ENCODE assay signal across 8 cellular contexts in the genomic region with DNA sequence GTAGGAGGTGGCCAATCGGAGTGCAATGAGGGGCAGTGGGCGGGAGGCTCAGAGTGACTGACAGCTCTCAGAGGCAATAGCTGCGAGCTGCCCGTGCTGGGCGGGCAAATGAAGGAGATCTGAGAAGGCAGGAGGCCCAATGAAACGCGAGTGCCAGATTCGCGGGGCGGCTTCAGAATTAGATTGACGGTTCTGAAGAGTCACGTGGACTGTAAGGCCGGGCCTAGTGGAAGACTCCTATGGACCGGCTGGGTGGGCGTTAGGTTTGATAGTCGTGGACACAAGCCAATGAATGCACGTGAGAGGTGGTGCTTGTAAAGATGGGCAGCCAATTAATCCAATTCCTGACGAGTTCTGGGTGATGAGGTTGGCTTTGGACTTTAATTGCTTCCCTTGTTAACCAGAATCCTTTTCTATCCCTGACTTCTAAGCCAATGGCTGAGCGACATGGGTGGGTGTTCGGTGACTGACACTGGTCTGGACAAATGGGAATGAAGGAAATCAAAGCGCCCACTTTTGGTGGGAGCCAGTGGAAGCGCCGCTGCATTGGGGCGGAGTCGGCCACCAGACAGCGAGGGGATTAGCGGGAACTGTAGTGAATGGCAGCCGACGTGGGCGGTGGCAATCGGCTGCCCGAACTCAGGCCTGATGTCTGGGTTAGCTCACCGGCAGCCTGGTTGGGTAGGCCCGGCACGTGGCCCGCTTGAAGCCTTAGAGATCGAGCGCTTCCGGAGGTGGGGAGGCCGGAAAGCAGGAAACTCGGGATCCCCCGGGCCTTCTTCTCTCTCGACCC. TPM values are rescaled to one million over a fixed set of nuclear protein-coding genes. Genes with fewer than 3 reads are reported as not detected.
DNase-seq lines count a peak whose midpoint lies in the region; ATAC-seq, FAIRE-seq and TF ChIP-seq lines count a peak whose summit lies in the region.

No MANE protein-coding gene starts in this region.

- peak; percentile 40 to 65 for TF ChIP-seq EP300 in tibial nerve (IDR thresholded peaks at IDR 0.05)

- no peak overlapping the region for H2AK5ac ChIP-seq in trophoblast cell (ENCODE audit: low read length)

- H3K4me1 Mint-ChIP-seq in activated naive CD8-positive, alpha-beta T cell treated with anti-CD3 and anti-CD28 coated beads, Interleukin-2, amount 50 U/mL, for 24 hours = peaks cover 33% of the 10 kb centered on the region

- no peaks in the 10 kb centered on the region; the same call in 1 of the 2 replicates for H3F3A ChIP-seq in SU-DHL-6 (ENCODE audit: insufficient read depth)

- H3K27ac Mint-ChIP-seq in activated naive CD8-positive, alpha-beta T cell treated with anti-CD3 and anti-CD28 coated beads, Interleukin-2, amount 50 U/mL, for 24 hours = peak overlapping the region; percentile 92

- H3K18ac ChIP-seq in trophoblast cell (ENCODE audit: low read length) = peak overlapping the region; percentile 23

- peak overlapping the region; percentile 57 for H3K4me3 Mint-ChIP-seq in activated naive CD8-positive, alpha-beta T cell treated with anti-CD3 and anti-CD28 coated beads, Interleukin-2, amount 50 U/mL, for 24 hours

- no peaks in the 10 kb centered on the region for H3K9me2 ChIP-seq in SU-DHL-6 (replicated peaks; ENCODE audit: insufficient read depth, low read length)

- H2BK12ac ChIP-seq in trophoblast cell (ENCODE audit: low read length) = no peak overlapping the region

- H3K4ac ChIP-seq in trophoblast cell (ENCODE audit: low read depth, low read length) = no peak overlapping the region

- H3K79me1 ChIP-seq in trophoblast cell (ENCODE audit: low read length) = peaks cover 8% of the 10 kb centered on the region

- H3K9me3 Mint-ChIP-seq in activated naive CD8-positive, alpha-beta T cell treated with anti-CD3 and anti-CD28 coated beads, Interleukin-2, amount 50 U/mL, for 24 hours = no peaks in the 10 kb centered on the region

- H3K9me3 ChIP-seq in SU-DHL-6 (ENCODE audit: insufficient read depth, low read length) = no peaks in the 10 kb centered on the region
- H3K9me3 ChIP-seq in trophoblast cell (ENCODE audit: insufficient read depth, low read depth, low read length) = peaks cover 10% of the 10 kb centered on the region
- no peaks in the 10 kb centered on the region for H3K9me3 ChIP-seq in tibial nerve

- peak; percentile 46; the same call in 1 of the 2 replicates for TF ChIP-seq POLR2A in GM12892 (IDR thresholded peaks at IDR 0.05; ENCODE audit: low read depth, low read length)
- peak in 1 of 2 donors; percentile 22 for TF ChIP-seq POLR2A in tibial nerve (IDR thresholded peaks at IDR 0.05)

- H3K27me3 Mint-ChIP-seq in activated naive CD8-positive, alpha-beta T cell treated with anti-CD3 and anti-CD28 coated beads, Interleukin-2, amount 50 U/mL, for 24 hours = no peaks in the 10 kb centered on the region

- peak; percentile 100 for FAIRE-seq in GM12892 (lab: Jason Lieb, UNC)

- H3K4me3 ChIP-seq in SU-DHL-6 (ENCODE audit: insufficient read depth, low read length, poor library complexity, severe bottlenecking) (peak overlapping the region; percentile 40), trophoblast cell (ENCODE audit: low read depth, low read length) (no peak overlapping the region), tibial nerve (peak overlapping the region; percentile 20 to 95 (median 46))

- H3K23ac ChIP-seq in trophoblast cell (ENCODE audit: low read length) = no peak overlapping the region

- no peaks in the 10 kb centered on the region for H3K27me3 ChIP-seq in SU-DHL-6 (ENCODE audit: low read length)
- H3K27me3 ChIP-seq in trophoblast cell (ENCODE audit: insufficient read depth, low read length) = no peaks in the 10 kb centered on the region
- H3K27me3 ChIP-seq in tibial nerve = no peaks in the 10 kb centered on the region

- H3K27ac ChIP-seq in SU-DHL-6 (ENCODE audit: low read depth, low read length) = peak overlapping the region; percentile 49
- no peak overlapping the region for H3K27ac ChIP-seq in trophoblast cell (ENCODE audit: low read depth, low read length)
- peak overlapping the region; percentile 78 to 92 (median 88) for H3K27ac ChIP-seq in tibial nerve

- H4K91ac ChIP-seq in trophoblast cell (ENCODE audit: low read depth, low read length) = peak overlapping the region; percentile 49

- intact Hi-C loops in Right ventricle myocardium superior (cut with DNase I) = no loop called here

- H3K36me3 ChIP-seq in SU-DHL-6 (ENCODE audit: low read length) (no peaks in the 10 kb centered on the region), trophoblast cell (ENCODE audit: control insufficient read depth in 1 of 2, insufficient read depth in 2 of 2, low read length in 2 of 2) (peaks cover 24 to 27% of the 10 kb centered on the region in 2 experiments), tibial nerve (peaks cover 0 to 20% (median 0%) of the 10 kb centered on the region in 3 donors)

- peaks cover 6 to 10% of the 10 kb centered on the region in 2 experiments for H3K4me1 ChIP-seq in trophoblast cell (ENCODE audit: control insufficient read depth in 1 of 2, insufficient read depth in 2 of 2, low read length in 2 of 2)
- H3K4me1 ChIP-seq in tibial nerve = peaks cover 0 to 44% (median 26%) of the 10 kb centered on the region in 4 donors

- H2BK5ac ChIP-seq in trophoblast cell (ENCODE audit: low read depth, low read length, poor library complexity) = no peak overlapping the region

- H3K36me3 Mint-ChIP-seq in activated naive CD8-positive, alpha-beta T cell treated with anti-CD3 and anti-CD28 coated beads, Interleukin-2, amount 50 U/mL, for 24 hours (ENCODE audit: low read depth) = peaks cover 28% of the 10 kb centered on the region

- H3K79me2 ChIP-seq in SU-DHL-6 (ENCODE audit: insufficient read depth, low read length) (peaks cover 40% of the 10 kb centered on the region), trophoblast cell (ENCODE audit: control insufficient read depth, insufficient read depth, low read length, poor library complexity) (peaks cover 35% of the 10 kb centered on the region)

- ATAC-seq in HG02798 (IDR thresholded peaks at IDR 0.05; ENCODE audit: poor library complexity, unreplicated experiment) (peak; percentile 90), Right ventricle myocardium superior (ENCODE audit: poor library complexity) (peak; percentile 94)
- peak; percentile 92 for ATAC-seq in activated naive CD8-positive, alpha-beta T cell treated with anti-CD3 and anti-CD28 coated beads, Interleukin-2, amount 50 U/mL, for 24 hours

- WGBS in trophoblast cell (ENCODE audit: extremely low coverage, insufficient coverage, insufficient read length) = no CpG with 5 or more reads among the region's 43 CpGs
- 4 to 8% methylated on average over 41 to 43 of the region's 43 CpGs for WGBS in tibial nerve, 2 donors

- H4K20me1 ChIP-seq in SU-DHL-6 (ENCODE audit: low read depth, low read length) = peaks cover 18% of the 10 kb centered on the region; the same call in 1 of the 2 replicates

- H2AFZ ChIP-seq in SU-DHL-6 (ENCODE audit: low read depth, low read length, severe bottlenecking) = peak overlapping the region; percentile 65
- peak overlapping the region; percentile 38 for H2AFZ ChIP-seq in trophoblast cell (ENCODE audit: insufficient read depth, low read length, poor library complexity)

- H2BK120ac ChIP-seq in trophoblast cell (ENCODE audit: insufficient read depth, low read length, poor library complexity) = peak overlapping the region; percentile 17

- peak overlapping the region; percentile 88 for H4K12ac ChIP-seq in trophoblast cell (ENCODE audit: low read depth, low read length)

- peak overlapping the region; percentile 94 for H4K8ac ChIP-seq in trophoblast cell (ENCODE audit: low read depth, low read length)

- peak overlapping the region; percentile 54 for H3K4me2 ChIP-seq in SU-DHL-6 (ENCODE audit: low read depth, low read length, poor library complexity, severe bottlenecking)
- H3K4me2 ChIP-seq in trophoblast cell (ENCODE audit: low read length) = peak overlapping the region; percentile 43

- DNase-seq in GM12892 (ENCODE audit: insufficient read length) = peak; percentile 99
- DNase-seq in NCI-H1417 treated with DMSO at 0.1 percent for 48 hours (lab: John Stamatoyannopoulos, UW) = peak; percentile 100
- DNase-seq in activated naive CD8-positive, alpha-beta T cell treated with anti-CD3 and anti-CD28 coated beads, Interleukin-2, amount 50 U/mL, for 24 hours = peak; percentile 98
- peak; percentile 100 for DNase-seq in Right ventricle myocardium superior
- peak; percentile 100 for DNase-seq in trophoblast cell
- peak; percentile 99 to 100 for DNase-seq in tibial nerve (ENCODE audit: low spot score in 2 of 2)

- H3K14ac ChIP-seq in trophoblast cell (ENCODE audit: low read length) = peak overlapping the region; percentile 40

- no peak for TF ChIP-seq CTCF in SU-DHL-6 (IDR thresholded peaks at IDR 0.05; ENCODE audit: insufficient read depth, low read length, poor library complexity, severe bottlenecking)
- TF ChIP-seq CTCF in tibial nerve (IDR thresholded peaks at IDR 0.05) = peak in 2 of 5 experiments; percentile 16 to 49

- H3K9ac ChIP-seq in SU-DHL-6 (ENCODE audit: low read length) = peak overlapping the region; percentile 11; the same call in 1 of the 2 replicates
- no peak overlapping the region for H3K9ac ChIP-seq in trophoblast cell (ENCODE audit: low read length)

RNA-seq across cellular contexts. Expression of a gene that starts 0.5 kb away (rescaled TPM):
- 96.5 TPM for polyA plus RNA-seq in GM12892 (2012; ENCODE audit: missing spikeins)
- 80.8 TPM for total RNA-seq in Right ventricle myocardium superior
- polyA plus RNA-seq in trophoblast cell (2013) = 255 and 259 TPM in 2 replicates
- 100 to 1,000 TPM in 3 of 4 donors, 10 to 100 TPM in 1; 79.5 to 147 (median 119) TPM for total RNA-seq in tibial nerve

RNA-seq across cellular contexts. Expression of a gene that starts 8.4 kb away (rescaled TPM):
- 0.87 TPM for polyA plus RNA-seq in GM12892 (2012; ENCODE audit: missing spikeins)
- total RNA-seq in Right ventricle myocardium superior (not detected), tibial nerve (under 1 TPM in 1 of 4 donors, not detected in 3; 0.63 TPM)
- 0.08 and 0.14 TPM in 2 replicates for polyA plus RNA-seq in trophoblast cell (2013)

RNA-seq across cellular contexts. Expression of a gene that starts 32.2 kb away (rescaled TPM):
- 31.4 TPM for polyA plus RNA-seq in GM12892 (2012; ENCODE audit: missing spikeins)
- 30.5 TPM for total RNA-seq in Right ventricle myocardium superior
- 66.7 and 70.2 TPM in 2 replicates for polyA plus RNA-seq in trophoblast cell (2013)
- total RNA-seq in tibial nerve = 10 to 100 TPM; 29.5 to 50.9 (median 45.1) TPM

RNA-seq across cellular contexts. Expression of a gene that starts 34.5 kb away (rescaled TPM):
- polyA plus RNA-seq in GM12892 (2012; ENCODE audit: missing spikeins) = 38.4 TPM
- total RNA-seq in Right ventricle myocardium superior (87.0 TPM), tibial nerve (10 to 100 TPM; 33.2 to 45.6 (median 42.4) TPM)
- polyA plus RNA-seq in trophoblast cell (2013) = 33.1 and 33.5 TPM in 2 replicates

RNA-seq across cellular contexts. Expression of a gene that starts 38.9 kb away (rescaled TPM):
- polyA plus RNA-seq in GM12892 (2012; ENCODE audit: missing spikeins) = 0.66 TPM
- not detected for total RNA-seq in Right ventricle myocardium superior
- polyA plus RNA-seq in trophoblast cell (2013) = 24.9 and 27.6 TPM in 2 replicates
- not detected for total RNA-seq in tibial nerve
